16 cellular contexts compared by ENCODE assay signal in genomic region chr9:108142142-108142503, GRCh38.
DNase-seq lines count a peak whose midpoint lies in the region; ATAC-seq and TF ChIP-seq lines count a peak whose summit lies in the region.
"Had no signal": no experiment of that assay in that cellular context is flagged by ENCODE, and none has a peak within 500 bp of the region (broad histone marks: within the 10 kb centered on the region; RNA-seq: fewer than 3 reads in every experiment).

No MANE protein-coding gene starts in this region.

- H3K36me3 ChIP-seq in heart right ventricle (no peaks in the 10 kb centered on the region), lower lobe of right lung (no peaks in the 10 kb centered on the region), skeletal muscle satellite cell (ENCODE audit: insufficient read depth, low read length) (no peaks in the 10 kb centered on the region)

- DNase-seq in heart right ventricle = no peak
- no peak for DNase-seq in left ventricle myocardium superior
- DNase-seq in lower lobe of right lung = no peak
- no peak for DNase-seq in A172 (ENCODE audit: low spot score)
- DNase-seq: activated CD4-positive, alpha-beta T cell treated with anti-CD3 and anti-CD28 coated beads for 36 hours; activated naive CD8-positive, alpha-beta T cell treated with anti-CD3 and anti-CD28 coated beads, Interleukin-2, amount 50 U/mL, for 24 hours; effector CD4-positive, alpha-beta T cell; NCI-H1436; NCI-H524; stimulated activated CD4-positive, alpha-beta T cell treated with anti-CD3 and anti-CD28 coated beads, Interleukin-4, amount 100 ng/mL, for 1 hour had no signal

- WGBS in heart right ventricle, 2 donors = 61 to 62% methylated on average over 2 of the region's 2 CpGs

- no peak for TF ChIP-seq CTCF in heart right ventricle (IDR thresholded peaks at IDR 0.05)
- no peak for TF ChIP-seq CTCF in lower lobe of right lung (IDR thresholded peaks at IDR 0.05)

- H3K9me3 ChIP-seq in heart right ventricle = peaks cover 0 to 6% (median 0%) of the 10 kb centered on the region in 11 donors
- no peaks in the 10 kb centered on the region for H3K9me3 ChIP-seq in lower lobe of right lung
- H3K9me3 ChIP-seq in skeletal muscle satellite cell (replicated peaks; ENCODE audit: low read length) = no peaks in the 10 kb centered on the region

- H3K4me2 ChIP-seq in skeletal muscle satellite cell (ENCODE audit: low read length) = peak overlapping the region; percentile 61
- H3K4me2 ChIP-seq: A549 had no signal

- intact Hi-C loops in heart right ventricle (cut with DNase I) = loop anchor here in 5 of 10 donors (2.0 to 10.0 kb wide), 9 partner anchors 90 to 657 kb away; partner anchors contain the start of gene KLF4 (in 3 of the 5)
- intact Hi-C loops in left ventricle myocardium superior (cut with micrococcal nuclease) = no loop called here
- intact Hi-C loops in lower lobe of right lung (cut with DNase I) = no loop called here

- peak overlapping the region; percentile 47 for H3K9ac ChIP-seq in skeletal muscle satellite cell (ENCODE audit: low read depth, low read length)

- no peak overlapping the region for H3K4me3 ChIP-seq in heart right ventricle
- H3K4me3 ChIP-seq in lower lobe of right lung = no peak overlapping the region
- no peak overlapping the region for H3K4me3 ChIP-seq in skeletal muscle satellite cell (ENCODE audit: low read length)
- H3K4me3 ChIP-seq: A549 had no signal

- ATAC-seq in heart right ventricle (peak in 1 of 8 donors; percentile 43), left ventricle myocardium superior (no peak), lower lobe of right lung (no peak), HG02588 (IDR thresholded peaks at IDR 0.05; ENCODE audit: unreplicated experiment) (no peak), GM21619 (IDR thresholded peaks at IDR 0.05; ENCODE audit: unreplicated experiment) (no peak), GM18870 (IDR thresholded peaks at IDR 0.05; ENCODE audit: unreplicated experiment) (no peak)
- ATAC-seq: A549; activated CD4-positive, alpha-beta T cell treated with anti-CD3 and anti-CD28 coated beads for 36 hours; activated naive CD8-positive, alpha-beta T cell treated with anti-CD3 and anti-CD28 coated beads, Interleukin-2, amount 50 U/mL, for 24 hours; stimulated activated effector memory CD8-positive, alpha-beta T cell treated with anti-CD3 and anti-CD28 coated beads, Interleukin-12 subunit alpha, Interleukin-12 subunit beta, amount 100 ng/mL, for 72 hours had no signal

- peaks cover 8 to 29% (median 21%) of the 10 kb centered on the region in 9 donors for H3K4me1 ChIP-seq in heart right ventricle
- peaks cover 18% of the 10 kb centered on the region for H3K4me1 ChIP-seq in lower lobe of right lung
- H3K4me1 ChIP-seq in skeletal muscle satellite cell (ENCODE audit: control insufficient read depth, insufficient read depth, low read length) = peaks cover 19% of the 10 kb centered on the region
- H3K4me1 ChIP-seq: A549 had no signal

- H3K27ac ChIP-seq in heart right ventricle (peak overlapping the region; percentile 39 to 88 (median 84)), lower lobe of right lung (peak overlapping the region; percentile 81)
- H3K27ac ChIP-seq: A549 had no signal

- H3K27me3 ChIP-seq in heart right ventricle (no peaks in the 10 kb centered on the region), lower lobe of right lung (ENCODE audit: low read depth) (no peaks in the 10 kb centered on the region), skeletal muscle satellite cell (ENCODE audit: control insufficient read depth, insufficient read depth, low read length) (no peaks in the 10 kb centered on the region)
